8 cellular contexts compared by ENCODE assay signal in genomic region chr12:69331482-69331845, GRCh38. TPM values are rescaled to one million over a fixed set of nuclear protein-coding genes. Genes with fewer than 3 reads are reported as not detected.
DNase-seq lines count a peak whose midpoint lies in the region; ATAC-seq lines count a peak whose summit lies in the region.

No MANE protein-coding gene starts in this region.

- no peaks in the 10 kb centered on the region for H3K9me3 Mint-ChIP-seq in effector memory CD8-positive, alpha-beta T cell
- H3K9me3 Mint-ChIP-seq in naive thymus-derived CD4-positive, alpha-beta T cell: peaks cover 0 to 1% (median 0%) of the 10 kb centered on the region in 11 donors

- peaks cover 65% of the 10 kb centered on the region for H3K27me3 ChIP-seq in ACC112 (ENCODE audit: insufficient read depth, low read length)
- H3K27me3 ChIP-seq in naive thymus-derived CD4-positive, alpha-beta T cell (ENCODE audit: control insufficient read depth in 2 of 2, insufficient read depth in 2 of 2, low read length in 2 of 2): no peaks in the 10 kb centered on the region

- no peaks in the 10 kb centered on the region for H3K36me3 ChIP-seq in ACC112 (ENCODE audit: insufficient read depth, low read length)
- no peaks in the 10 kb centered on the region for H3K36me3 ChIP-seq in KOPT-K1 (ENCODE audit: insufficient read depth, low read length)
- H3K36me3 ChIP-seq in naive thymus-derived CD4-positive, alpha-beta T cell (ENCODE audit: control insufficient read depth in 2 of 3, insufficient read depth in 3 of 3, low read length in 3 of 3): no peaks in the 10 kb centered on the region

- H3K4me3 Mint-ChIP-seq in effector memory CD8-positive, alpha-beta T cell: peak overlapping the region; percentile 84 to 92
- peak overlapping the region; percentile 75 to 97 (median 96) for H3K4me3 Mint-ChIP-seq in naive thymus-derived CD4-positive, alpha-beta T cell

- peak overlapping the region; percentile 84 to 93 for H3K27ac Mint-ChIP-seq in effector memory CD8-positive, alpha-beta T cell
- peak overlapping the region; percentile 91 to 99 (median 96) for H3K27ac Mint-ChIP-seq in naive thymus-derived CD4-positive, alpha-beta T cell

- no peak for ATAC-seq in effector memory CD8-positive, alpha-beta T cell (replicated peaks)
- ATAC-seq in naive thymus-derived CD4-positive, alpha-beta T cell: no peak
- ATAC-seq in GM19395 (IDR thresholded peaks at IDR 0.05; ENCODE audit: unreplicated experiment): no peak
- no peak for ATAC-seq in HG03460 (IDR thresholded peaks at IDR 0.05; ENCODE audit: unreplicated experiment)

- intact Hi-C loops in naive thymus-derived CD4-positive, alpha-beta T cell (cut with micrococcal nuclease): loop anchor here (1.0 to 2.0 kb wide), 5 partner anchors 41 to 911 kb away; partner anchors contain the start of genes CCT2 (in 1 of the 2), CNOT2 (in 1 of the 2), CPSF6 (in 1 of the 2) and RAB3IP (in 1 of the 2)

- peaks cover 0 to 4% of the 10 kb centered on the region in 2 donors for H3K27me3 Mint-ChIP-seq in effector memory CD8-positive, alpha-beta T cell
- peaks cover 0 to 20% (median 0%) of the 10 kb centered on the region in 5 donors for H3K27me3 Mint-ChIP-seq in naive thymus-derived CD4-positive, alpha-beta T cell

- no peak for DNase-seq in effector memory CD8-positive, alpha-beta T cell
- peak in 1 of 9 donors; percentile 2 for DNase-seq in naive thymus-derived CD4-positive, alpha-beta T cell
- no peak for DNase-seq in NCI-H2029 treated with DMSO at 0.1 percent for 48 hours (lab: John Stamatoyannopoulos, UW)
- DNase-seq in kidney glomerular epithelial cell (lab: John Stamatoyannopoulos, UW): no peak

- no peaks in the 10 kb centered on the region for H3K4me1 ChIP-seq in ACC112 (ENCODE audit: control insufficient read depth, insufficient read depth, low read length, unreplicated experiment)
- peaks cover 20 to 51% of the 10 kb centered on the region in 2 donors for H3K4me1 ChIP-seq in naive thymus-derived CD4-positive, alpha-beta T cell (ENCODE audit: control insufficient read depth in 2 of 2, insufficient read depth in 2 of 2, low read length in 2 of 2)

- CTCF ChIA-PET in naive thymus-derived CD4-positive, alpha-beta T cell (lab: Charles Lee): interaction anchor here (1.1 to 2.7 kb wide), 6 partner anchors 11 to 239 kb away, joined by 4 to 14 read pairs (median 6); no protein-coding TSS in a partner anchor

- peak overlapping the region; percentile 71 for H3K4me3 ChIP-seq in ACC112 (ENCODE audit: low read depth, low read length)
- peak overlapping the region; percentile 83 for H3K4me3 ChIP-seq in naive thymus-derived CD4-positive, alpha-beta T cell (ENCODE audit: low read length)

- H3K27ac ChIP-seq in ACC112 (ENCODE audit: low read depth, low read length): no peak overlapping the region
- H3K27ac ChIP-seq in KOPT-K1 (ENCODE audit: low read depth, low read length, poor library complexity, severe bottlenecking): peak overlapping the region; percentile 42
- peak overlapping the region; percentile 92 for H3K27ac ChIP-seq in naive thymus-derived CD4-positive, alpha-beta T cell (ENCODE audit: low read depth, low read length)

- H3K9me3 ChIP-seq in KOPT-K1 (ENCODE audit: insufficient read depth, low read length, poor library complexity, severe bottlenecking): no peaks in the 10 kb centered on the region
- H3K9me3 ChIP-seq in naive thymus-derived CD4-positive, alpha-beta T cell (ENCODE audit: control insufficient read depth in 2 of 3, low read length in 3 of 3): no peaks in the 10 kb centered on the region

- no peaks in the 10 kb centered on the region for H3K36me3 Mint-ChIP-seq in effector memory CD8-positive, alpha-beta T cell (ENCODE audit: insufficient read depth)
- peaks cover 0 to 11% (median 8%) of the 10 kb centered on the region in 5 donors for H3K36me3 Mint-ChIP-seq in naive thymus-derived CD4-positive, alpha-beta T cell

- no peak overlapping the region for H2AFZ ChIP-seq in ACC112 (ENCODE audit: low read length, unreplicated experiment)

- H3K79me2 ChIP-seq in ACC112 (ENCODE audit: control insufficient read depth, insufficient read depth, low read length, unreplicated experiment): no peaks in the 10 kb centered on the region

- POLR2A ChIA-PET in naive thymus-derived CD4-positive, alpha-beta T cell (lab: Charles Lee): interaction anchor here (0.7 to 5.1 kb wide), 24 partner anchors 8 to 1157 kb away, joined by 3 to 61 read pairs (median 6); partner anchors contain the start of genes CPSF6, FRS2 and LYZ

- peaks cover 13 to 16% of the 10 kb centered on the region in 2 donors for H3K4me1 Mint-ChIP-seq in effector memory CD8-positive, alpha-beta T cell (ENCODE audit: low read depth in 2 of 2)
- H3K4me1 Mint-ChIP-seq in naive thymus-derived CD4-positive, alpha-beta T cell: peaks cover 10 to 73% (median 67%) of the 10 kb centered on the region in 7 donors

RNA-seq across cellular contexts. Expression of gene LYZ, which starts 16.7 kb away (rescaled TPM):
- total RNA-seq in naive thymus-derived CD4-positive, alpha-beta T cell: 1,000 to 10,000 TPM in 1 of 5 experiments, 100 to 1,000 TPM in 1, 10 to 100 TPM in 2, 1 to 10 TPM in 1; 1.1 to 2,445 (median 48.5) TPM
- polyA plus RNA-seq in naive thymus-derived CD4-positive, alpha-beta T cell: 1 to 10 TPM; 1.7 to 5.7 TPM

RNA-seq across cellular contexts. Expression of gene YEATS4, which starts 28.1 kb away (rescaled TPM):
- 10 to 100 TPM; 16.5 to 34.9 (median 21.4) TPM for total RNA-seq in naive thymus-derived CD4-positive, alpha-beta T cell
- polyA plus RNA-seq in naive thymus-derived CD4-positive, alpha-beta T cell: 10 to 100 TPM; 55.4 to 61.0 TPM
